ENCODE assay signal across 9 cellular contexts in the genomic region with DNA sequence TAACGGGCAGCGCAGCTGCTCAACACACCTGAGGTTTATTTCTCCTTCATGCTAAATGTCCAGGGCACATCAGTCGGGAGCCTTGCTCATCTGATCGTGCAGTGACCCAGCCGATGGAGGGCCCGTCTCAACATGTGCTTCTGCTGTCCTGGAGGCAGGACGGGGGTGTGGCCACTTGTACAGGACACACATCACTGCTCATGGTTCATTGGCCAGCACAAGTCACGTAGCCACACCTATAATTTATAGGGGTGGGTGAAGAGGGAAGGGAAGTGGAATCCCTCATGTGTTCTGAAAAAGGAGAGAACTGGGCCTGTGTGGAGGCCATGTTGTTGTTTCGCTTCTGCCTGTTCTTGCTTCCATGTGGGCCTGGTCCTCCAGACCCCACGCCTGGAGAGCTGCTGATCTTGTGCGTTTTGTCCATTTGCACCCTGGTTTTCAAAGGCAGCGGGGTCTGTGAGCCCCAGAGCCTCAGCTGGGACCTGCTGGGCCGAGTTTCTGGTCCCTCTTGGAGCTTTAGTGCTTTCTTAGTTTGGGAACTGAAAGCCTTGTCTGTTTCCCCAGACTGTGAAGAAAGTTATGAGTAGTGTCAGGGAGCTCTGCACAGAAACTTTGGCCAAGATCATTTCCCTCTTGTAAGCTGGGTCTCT.
DNase-seq lines count a peak whose midpoint lies in the region; ATAC-seq, FAIRE-seq and TF ChIP-seq lines count a peak whose summit lies in the region.
"Had no signal": no experiment of that assay in that cellular context is flagged by ENCODE, and none has a peak within 500 bp of the region (broad histone marks: within the 10 kb centered on the region; RNA-seq: fewer than 3 reads in every experiment).

No MANE protein-coding gene starts in this region.

- no peaks in the 10 kb centered on the region for H4K20me1 ChIP-seq in GM12878 (ENCODE audit: control insufficient read depth, insufficient read depth)

- H3K4me3 ChIP-seq in GM12878 = peak overlapping the region; percentile 53; the same call in 1 of the 2 replicates

- H3K9ac ChIP-seq in GM12878 (ENCODE audit: control insufficient read depth, insufficient read depth, low read length) = peak overlapping the region; percentile 71

- no peaks in the 10 kb centered on the region for H3K36me3 Mint-ChIP-seq in progenitor cell of endocrine pancreas (ENCODE audit: insufficient read depth)
- no peaks in the 10 kb centered on the region for H3K36me3 Mint-ChIP-seq in activated T-helper 17 cell treated with anti-CD3 and anti-CD28 coated beads, Interleukin-2, amount 50 U/mL, for 72 hours (ENCODE audit: low read depth)

- H3K4me3 Mint-ChIP-seq in progenitor cell of endocrine pancreas (ENCODE audit: low read depth) = no peak overlapping the region
- no peak overlapping the region for H3K4me3 Mint-ChIP-seq in activated T-helper 17 cell treated with anti-CD3 and anti-CD28 coated beads, Interleukin-2, amount 50 U/mL, for 72 hours

- peak overlapping the region; percentile 76 for H3K27ac Mint-ChIP-seq in progenitor cell of endocrine pancreas
- H3K27ac Mint-ChIP-seq in activated T-helper 17 cell treated with anti-CD3 and anti-CD28 coated beads, Interleukin-2, amount 50 U/mL, for 72 hours = no peak overlapping the region

- RAD21 ChIA-PET in GM12878 (lab: Charles Lee; ENCODE audit: unreplicated experiment) = interaction anchor here (0.6 to 1.9 kb wide), 8 partner anchors 11 to 74 kb away, joined by 3 to 7 read pairs (median 4); no protein-coding TSS in a partner anchor

- ATAC-seq in HG03135 (IDR thresholded peaks at IDR 0.05; ENCODE audit: unreplicated experiment) (peak; percentile 58), GM12878 (peak; percentile 96)
- ATAC-seq in activated T-helper 17 cell treated with anti-CD3 and anti-CD28 coated beads, Interleukin-2, amount 50 U/mL, for 72 hours (replicated peaks) = no peak

- in situ Hi-C loops in GM12878 (cut with MboI) = no loop called here

- FAIRE-seq in GM12878 (lab: Jason Lieb, UNC) = peak; percentile 96
- FAIRE-seq: A204.1 had no signal

- H3K4me1 ChIP-seq in GM12878 (ENCODE audit: control insufficient read depth, insufficient read depth, low read length) = peaks cover 31% of the 10 kb centered on the region

- H3K4me2 ChIP-seq in GM12878 (ENCODE audit: control insufficient read depth, insufficient read depth) = peak overlapping the region; percentile 85

- intact Hi-C loops in GM12878 (cut with micrococcal nuclease; ENCODE audit: unreplicated experiment) = no loop called here

- POLR2A ChIA-PET in GM12878 (lab: Charles Lee) = interaction anchor here (0.5 to 0.8 kb wide), 3 partner anchors 16 to 210 kb away, joined by 3 to 4 read pairs (median 3); no protein-coding TSS in a partner anchor

- no peak for TF ChIP-seq EP300 in GM12878 (IDR thresholded peaks at IDR 0.05; ENCODE audit: borderline replicate concordance in 1 of 2, control insufficient read depth in 1 of 2, low read depth in 2 of 2, low read length in 2 of 2)

- no peaks in the 10 kb centered on the region for H3K27me3 Mint-ChIP-seq in progenitor cell of endocrine pancreas
- H3K27me3 Mint-ChIP-seq in activated T-helper 17 cell treated with anti-CD3 and anti-CD28 coated beads, Interleukin-2, amount 50 U/mL, for 72 hours = no peaks in the 10 kb centered on the region

- peaks cover 21% of the 10 kb centered on the region for H3K79me2 ChIP-seq in GM12878 (ENCODE audit: control insufficient read depth, insufficient read depth, low read length)

- no peaks in the 10 kb centered on the region for H3K27me3 ChIP-seq in GM12878 (replicated peaks in 1 of 2; ENCODE audit: control insufficient read depth in 2 of 2, insufficient read depth in 2 of 2, low read length in 1 of 2)

- DNase-seq in NCI-H2196 (lab: John Stamatoyannopoulos, UW; ENCODE audit: unreplicated experiment) = peak; percentile 1
- DNase-seq in NCI-H2196 treated with DMSO at 0.1 percent for 48 hours (lab: John Stamatoyannopoulos, UW; ENCODE audit: unreplicated experiment) = no peak
- peak; percentile 72 for DNase-seq in GM12878 (ENCODE audit: low read depth, low spot score)
- no peak for DNase-seq in progenitor cell of endocrine pancreas (ENCODE audit: low spot score, unreplicated experiment)
- no peak for DNase-seq in NCI-H82 treated with DMSO at 0.1 percent for 48 hours (lab: John Stamatoyannopoulos, UW; ENCODE audit: unreplicated experiment)
- no peak for DNase-seq in NCI-H1417 treated with DMSO at 0.1 percent for 48 hours (lab: John Stamatoyannopoulos, UW)

- SMC1A ChIA-PET in GM12878 (lab: Charles Lee; ENCODE audit: uncharacterized antibody, unreplicated experiment) = interaction anchor here (0.6 to 1.6 kb wide), 5 partner anchors 8 to 113 kb away, joined by 3 to 9 read pairs (median 3); no protein-coding TSS in a partner anchor

- peak; percentile 60 for TF ChIP-seq POLR2A in GM12878 (IDR thresholded peaks at IDR 0.05; ENCODE audit: low read depth, low read length)

- H3K4me1 Mint-ChIP-seq in progenitor cell of endocrine pancreas (ENCODE audit: low read depth) = no peaks in the 10 kb centered on the region
- peaks cover 4% of the 10 kb centered on the region for H3K4me1 Mint-ChIP-seq in activated T-helper 17 cell treated with anti-CD3 and anti-CD28 coated beads, Interleukin-2, amount 50 U/mL, for 72 hours

- CTCF ChIA-PET in GM12878 (lab: Yijun Ruan, JAX) = interaction anchor here (0.8 kb wide), 2 partner anchors 9 to 19 kb away, joined by 3 read pairs; no protein-coding TSS in a partner anchor

- no peaks in the 10 kb centered on the region for H3K9me3 Mint-ChIP-seq in progenitor cell of endocrine pancreas (ENCODE audit: low read depth)
- no peaks in the 10 kb centered on the region for H3K9me3 Mint-ChIP-seq in activated T-helper 17 cell treated with anti-CD3 and anti-CD28 coated beads, Interleukin-2, amount 50 U/mL, for 72 hours

- H3K36me3 ChIP-seq in GM12878 (ENCODE audit: control insufficient read depth in 2 of 2, insufficient read depth in 2 of 2, low read length in 1 of 2) = peaks cover 0 to 3% of the 10 kb centered on the region in 2 experiments; a peak in 2 of 4 replicates

- H3K9me3 ChIP-seq in GM12878 (replicated peaks; ENCODE audit: control insufficient read depth, insufficient read depth, low read length) = no peaks in the 10 kb centered on the region

- no peak for TF ChIP-seq RAD21 in GM12878 (IDR thresholded peaks at IDR 0.05; ENCODE audit: insufficient read depth, low read depth, low read length)

- H2AFZ ChIP-seq in GM12878 (ENCODE audit: control insufficient read depth, low read depth, low read length) = peak overlapping the region; percentile 61

- H3K27ac ChIP-seq in GM12878 (ENCODE audit: control insufficient read depth, insufficient read depth) = peak overlapping the region; percentile 97

- 41% methylated on average over 13 of the region's 13 CpGs for WGBS in GM12878 (ENCODE audit: insufficient coverage, insufficient replicate concordance, low lambda C conversion rate, missing lambda C conversion rate)

- TF ChIP-seq CTCF in GM12878 (IDR thresholded peaks at IDR 0.05 in 2 of 3, conservative IDR thresholded peaks at IDR 0.05 in 1 of 3; ENCODE audit: control insufficient read depth in 2 of 3, extremely low read depth in 1 of 3, insufficient read depth in 1 of 3, low read depth in 3 of 3, low read length in 3 of 3) (no peak), progenitor cell of endocrine pancreas (IDR thresholded peaks at IDR 0.05; ENCODE audit: unreplicated experiment) (no peak)

- no TSS peak for BruUV-seq in GM12878 (replicated peaks; lab: Mats Ljungman, UMichigan)

TF ChIP-seq in GM12878, 131 proteins besides CTCF, POLR2A, EP300 and RAD21 (continues in another document):
- TF ChIP-seq MTA3 (IDR thresholded peaks at IDR 0.05; ENCODE audit: borderline replicate concordance, low read length) (no peak), PAX5 (IDR thresholded peaks at IDR 0.05; ENCODE audit: borderline replicate concordance, low read depth, low read length) (peak; percentile 46; the same call in 1 of the 2 replicates), HDGF (IDR thresholded peaks at IDR 0.05) (no peak), CREB1 (IDR thresholded peaks at IDR 0.05; ENCODE audit: low read depth) (0 out of 2 replicates have a peak, but pooled peaks have one; percentile 46)
- TF ChIP-seq, protein P1, sequence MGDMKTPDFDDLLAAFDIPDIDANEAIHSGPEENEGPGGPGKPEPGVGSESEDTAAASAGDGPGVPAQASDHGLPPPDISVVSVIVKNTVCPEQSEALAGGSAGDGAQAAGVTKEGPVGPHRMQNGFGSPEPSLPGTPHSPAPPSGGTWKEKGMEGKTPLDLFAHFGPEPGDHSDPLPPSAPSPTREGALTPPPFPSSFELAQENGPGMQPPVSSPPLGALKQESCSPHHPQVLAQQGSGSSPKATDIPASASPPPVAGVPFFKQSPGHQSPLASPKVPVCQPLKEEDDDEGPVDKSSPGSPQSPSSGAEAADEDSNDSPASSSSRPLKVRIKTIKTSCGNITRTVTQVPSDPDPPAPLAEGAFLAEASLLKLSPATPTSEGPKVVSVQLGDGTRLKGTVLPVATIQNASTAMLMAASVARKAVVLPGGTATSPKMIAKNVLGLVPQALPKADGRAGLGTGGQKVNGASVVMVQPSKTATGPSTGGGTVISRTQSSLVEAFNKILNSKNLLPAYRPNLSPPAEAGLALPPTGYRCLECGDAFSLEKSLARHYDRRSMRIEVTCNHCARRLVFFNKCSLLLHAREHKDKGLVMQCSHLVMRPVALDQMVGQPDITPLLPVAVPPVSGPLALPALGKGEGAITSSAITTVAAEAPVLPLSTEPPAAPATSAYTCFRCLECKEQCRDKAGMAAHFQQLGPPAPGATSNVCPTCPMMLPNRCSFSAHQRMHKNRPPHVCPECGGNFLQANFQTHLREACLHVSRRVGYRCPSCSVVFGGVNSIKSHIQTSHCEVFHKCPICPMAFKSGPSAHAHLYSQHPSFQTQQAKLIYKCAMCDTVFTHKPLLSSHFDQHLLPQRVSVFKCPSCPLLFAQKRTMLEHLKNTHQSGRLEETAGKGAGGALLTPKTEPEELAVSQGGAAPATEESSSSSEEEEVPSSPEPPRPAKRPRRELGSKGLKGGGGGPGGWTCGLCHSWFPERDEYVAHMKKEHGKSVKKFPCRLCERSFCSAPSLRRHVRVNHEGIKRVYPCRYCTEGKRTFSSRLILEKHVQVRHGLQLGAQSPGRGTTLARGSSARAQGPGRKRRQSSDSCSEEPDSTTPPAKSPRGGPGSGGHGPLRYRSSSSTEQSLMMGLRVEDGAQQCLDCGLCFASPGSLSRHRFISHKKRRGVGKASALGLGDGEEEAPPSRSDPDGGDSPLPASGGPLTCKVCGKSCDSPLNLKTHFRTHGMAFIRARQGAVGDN (IDR thresholded peaks at IDR 0.05) = peak; percentile 72
- TF ChIP-seq, protein P2, sequence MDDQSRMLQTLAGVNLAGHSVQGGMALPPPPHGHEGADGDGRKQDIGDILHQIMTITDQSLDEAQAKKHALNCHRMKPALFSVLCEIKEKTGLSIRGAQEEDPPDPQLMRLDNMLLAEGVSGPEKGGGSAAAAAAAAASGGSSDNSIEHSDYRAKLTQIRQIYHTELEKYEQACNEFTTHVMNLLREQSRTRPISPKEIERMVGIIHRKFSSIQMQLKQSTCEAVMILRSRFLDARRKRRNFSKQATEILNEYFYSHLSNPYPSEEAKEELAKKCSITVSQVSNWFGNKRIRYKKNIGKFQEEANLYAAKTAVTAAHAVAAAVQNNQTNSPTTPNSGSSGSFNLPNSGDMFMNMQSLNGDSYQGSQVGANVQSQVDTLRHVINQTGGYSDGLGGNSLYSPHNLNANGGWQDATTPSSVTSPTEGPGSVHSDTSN (IDR thresholded peaks at IDR 0.05; ENCODE audit: insufficient replicate concordance, low read depth, low read length) = no peak

Comparison
In these comparisons a context has a peak if more than half of its experiments do, and no peak if none do; other contexts are left out.
1. DNase-seq: peak in NCI-H2196 (single experiment) and GM12878 (single experiment); none in NCI-H2196 treated with DMSO at 0.1 percent for 48 hours (single experiment), progenitor cell of endocrine pancreas (single experiment), NCI-H82 treated with DMSO at 0.1 percent for 48 hours (single experiment) and NCI-H1417 treated with DMSO at 0.1 percent for 48 hours (single experiment).